8 cellular contexts compared by ENCODE assay signal in the genomic region with DNA sequence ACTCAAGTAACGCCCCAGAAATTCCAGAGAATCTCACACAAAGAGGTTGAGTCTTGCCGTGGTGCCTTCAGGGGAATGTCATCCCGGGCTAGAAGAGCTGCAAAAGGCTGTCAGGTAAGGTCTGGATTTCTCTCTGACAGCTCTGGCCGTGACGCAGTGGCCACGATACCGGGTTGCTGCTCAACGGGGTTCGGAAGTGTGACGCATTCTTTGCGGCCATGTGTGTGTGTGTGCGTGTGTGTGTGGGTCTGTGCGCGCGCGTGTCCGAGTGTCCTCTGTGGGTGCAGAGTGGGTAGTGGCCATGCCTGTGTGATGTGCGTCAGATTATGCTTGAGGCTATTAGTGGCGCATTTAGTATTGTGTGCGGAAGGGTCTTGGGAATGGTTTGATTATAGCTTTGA. TPM values are rescaled to one million over a fixed set of nuclear protein-coding genes. Genes with fewer than 3 reads are reported as not detected.
DNase-seq lines count a peak whose midpoint lies in the region; ATAC-seq and TF ChIP-seq lines count a peak whose summit lies in the region.

No MANE protein-coding gene starts in this region.

- peak overlapping the region; percentile 98 for H3K27ac Mint-ChIP-seq in activated naive CD4-positive, alpha-beta T cell treated with anti-CD3 and anti-CD28 coated beads, Interleukin-2, amount 50 U/mL, for 24 hours

- in situ Hi-C loops in GM13977 (cut with MboI; ENCODE audit: low pct_unique_long_range_greater_than_20kb, low sequenced_read_pairs, unreplicated experiment): no loop called here

- DNase-seq in GM13977 (ENCODE audit: low spot score): peak; percentile 51
- DNase-seq in Peyer's patch: peak; percentile 65 to 85 (median 75)
- peak; percentile 64 to 73 for DNase-seq in heart right ventricle
- peak; percentile 81 to 89 for DNase-seq in aorta
- no peak for DNase-seq in NOMO-1 treated with dmso at 0.1 percent for 144 hours (lab: John Stamatoyannopoulos, UW; ENCODE audit: unreplicated experiment)

- H3K4me3 ChIP-seq in Peyer's patch: peak overlapping the region; percentile 68 to 74 (median 71)
- peak overlapping the region; percentile 51 to 98 (median 80) for H3K4me3 ChIP-seq in heart right ventricle
- H3K4me3 ChIP-seq in rectal smooth muscle tissue (ENCODE audit: low read length): peak overlapping the region; percentile 98
- H3K4me3 ChIP-seq in aorta (ENCODE audit: low read length in 2 of 2): peak overlapping the region; percentile 75 to 76

- H3K9me3 ChIP-seq in Peyer's patch: peaks cover 0 to 11% (median 0%) of the 10 kb centered on the region in 4 donors
- H3K9me3 ChIP-seq in heart right ventricle: peaks cover 0 to 27% (median 3%) of the 10 kb centered on the region in 11 donors
- H3K9me3 ChIP-seq in aorta (ENCODE audit: control insufficient read depth, low read length): peaks cover 1% of the 10 kb centered on the region

- H3K4me1 Mint-ChIP-seq in activated naive CD4-positive, alpha-beta T cell treated with anti-CD3 and anti-CD28 coated beads, Interleukin-2, amount 50 U/mL, for 24 hours: peaks cover 34% of the 10 kb centered on the region

- intact Hi-C loops in heart right ventricle (cut with DNase I): loop anchor here in 2 of 10 donors (5.0 to 10.0 kb wide), 2 partner anchors 62 to 100 kb away; partner anchors contain the start of gene ZFP30 (in 1 of the 2)
- intact Hi-C loops in aorta (cut with DNase I): loop anchor here (2.0 to 10.0 kb wide), 2 partner anchors 60 kb away; partner anchors contain the start of gene ZFP30 (in 2 of the 2)

- no peak for TF ChIP-seq CTCF in GM13977 (IDR thresholded peaks at IDR 0.05; ENCODE audit: extremely low read depth, insufficient read depth, missing control alignments)
- no peak for TF ChIP-seq CTCF in Peyer's patch (IDR thresholded peaks at IDR 0.05)
- TF ChIP-seq CTCF in heart right ventricle (IDR thresholded peaks at IDR 0.05): no peak

- H3K36me3 ChIP-seq in Peyer's patch (peaks cover 0 to 19% (median 0%) of the 10 kb centered on the region in 3 donors), heart right ventricle (peaks cover 0 to 36% (median 16%) of the 10 kb centered on the region in 9 donors), rectal smooth muscle tissue (ENCODE audit: control insufficient read depth, insufficient read depth, low read length) (no peaks in the 10 kb centered on the region), aorta (ENCODE audit: control insufficient read depth in 1 of 2, insufficient read depth in 2 of 2, low read length in 1 of 2) (peaks cover 3 to 4% of the 10 kb centered on the region in 2 donors)

- H3K27me3 ChIP-seq in Peyer's patch: no peaks in the 10 kb centered on the region
- no peaks in the 10 kb centered on the region for H3K27me3 ChIP-seq in heart right ventricle
- no peaks in the 10 kb centered on the region for H3K27me3 ChIP-seq in rectal smooth muscle tissue (ENCODE audit: control insufficient read depth, insufficient read depth, low read length)
- no peaks in the 10 kb centered on the region for H3K27me3 ChIP-seq in aorta (ENCODE audit: control insufficient read depth in 1 of 2, insufficient read depth in 2 of 2, low read length in 1 of 2)

- TF ChIP-seq POLR2A in Peyer's patch (IDR thresholded peaks at IDR 0.05): no peak

- H3K4me3 Mint-ChIP-seq in activated naive CD4-positive, alpha-beta T cell treated with anti-CD3 and anti-CD28 coated beads, Interleukin-2, amount 50 U/mL, for 24 hours: peak overlapping the region; percentile 96

- H3K27ac ChIP-seq in Peyer's patch (peak overlapping the region; percentile 88 to 92 (median 89)), heart right ventricle (peak overlapping the region; percentile 63 to 93 (median 90)), rectal smooth muscle tissue (ENCODE audit: low read depth, low read length) (peak overlapping the region; percentile 96), aorta (ENCODE audit: low read depth in 1 of 2, low read length in 2 of 2) (peak overlapping the region in 1 of 2 donors; percentile 59)

- peak overlapping the region; percentile 89 for H3K9ac ChIP-seq in rectal smooth muscle tissue (ENCODE audit: low read length)

- H3K4me1 ChIP-seq in Peyer's patch (peaks cover 0 to 16% (median 0%) of the 10 kb centered on the region in 4 donors), heart right ventricle (peaks cover 0 to 22% (median 15%) of the 10 kb centered on the region in 9 donors), rectal smooth muscle tissue (ENCODE audit: control insufficient read depth, insufficient read depth, low read length) (peaks cover 3% of the 10 kb centered on the region), aorta (ENCODE audit: control insufficient read depth in 1 of 2, insufficient read depth in 2 of 2, low read length in 2 of 2) (no peaks in the 10 kb centered on the region)

- H3K36me3 Mint-ChIP-seq in activated naive CD4-positive, alpha-beta T cell treated with anti-CD3 and anti-CD28 coated beads, Interleukin-2, amount 50 U/mL, for 24 hours: peaks cover 36% of the 10 kb centered on the region

- H3K9me3 Mint-ChIP-seq in activated naive CD4-positive, alpha-beta T cell treated with anti-CD3 and anti-CD28 coated beads, Interleukin-2, amount 50 U/mL, for 24 hours: peaks cover 19% of the 10 kb centered on the region

- 0% methylated on average over 20 of the region's 20 CpGs for WGBS in heart right ventricle, 2 donors
- WGBS in aorta, 2 donors: 0 to 1% methylated on average over 20 of the region's 20 CpGs

- ATAC-seq in HG02852 (IDR thresholded peaks at IDR 0.05; ENCODE audit: unreplicated experiment) (peak; percentile 30), heart right ventricle (peak; percentile 61 to 88 (median 80)), aorta (ENCODE audit: low FRiP score) (peak; percentile 89)

- H3K27me3 Mint-ChIP-seq in activated naive CD4-positive, alpha-beta T cell treated with anti-CD3 and anti-CD28 coated beads, Interleukin-2, amount 50 U/mL, for 24 hours: no peaks in the 10 kb centered on the region

RNA-seq across cellular contexts. Expression of gene ZNF540, which starts 0.3 kb away (rescaled TPM):
- total RNA-seq in Peyer's patch (1 to 10 TPM; 1.7 to 3.6 (median 2.8) TPM), heart right ventricle (1 to 10 TPM; 3.1 to 7.2 (median 5.0) TPM), aorta (10 to 100 TPM in 1 of 2 donors, 1 to 10 TPM in 1; 6.6 to 10.2 TPM)
- polyA plus RNA-seq in heart right ventricle (1 to 10 TPM; 2.6 to 7.7 TPM), aorta (10 to 100 TPM in 1 of 2 donors, 1 to 10 TPM in 1; 6.6 to 10.8 TPM)

RNA-seq across cellular contexts. Expression of gene ZNF571, which starts 0.4 kb away (rescaled TPM):
- total RNA-seq in Peyer's patch (1 to 10 TPM; 1.9 to 4.6 (median 2.7) TPM), heart right ventricle (1 to 10 TPM; 2.1 to 5.1 (median 3.5) TPM), aorta (1 to 10 TPM; 6.5 to 7.8 TPM)
- polyA plus RNA-seq in heart right ventricle (1 to 10 TPM; 1.2 to 3.3 TPM), aorta (1 to 10 TPM; 1.0 to 2.2 TPM)

Comparison
In these comparisons a context has a peak if more than half of its experiments do, and no peak if none do; other contexts are left out.
1. ATAC-seq: peak in every context shown above with its lines; median percentile 89 in aorta; 80 in heart right ventricle; 30 in HG02852.